In the genomic region with DNA sequence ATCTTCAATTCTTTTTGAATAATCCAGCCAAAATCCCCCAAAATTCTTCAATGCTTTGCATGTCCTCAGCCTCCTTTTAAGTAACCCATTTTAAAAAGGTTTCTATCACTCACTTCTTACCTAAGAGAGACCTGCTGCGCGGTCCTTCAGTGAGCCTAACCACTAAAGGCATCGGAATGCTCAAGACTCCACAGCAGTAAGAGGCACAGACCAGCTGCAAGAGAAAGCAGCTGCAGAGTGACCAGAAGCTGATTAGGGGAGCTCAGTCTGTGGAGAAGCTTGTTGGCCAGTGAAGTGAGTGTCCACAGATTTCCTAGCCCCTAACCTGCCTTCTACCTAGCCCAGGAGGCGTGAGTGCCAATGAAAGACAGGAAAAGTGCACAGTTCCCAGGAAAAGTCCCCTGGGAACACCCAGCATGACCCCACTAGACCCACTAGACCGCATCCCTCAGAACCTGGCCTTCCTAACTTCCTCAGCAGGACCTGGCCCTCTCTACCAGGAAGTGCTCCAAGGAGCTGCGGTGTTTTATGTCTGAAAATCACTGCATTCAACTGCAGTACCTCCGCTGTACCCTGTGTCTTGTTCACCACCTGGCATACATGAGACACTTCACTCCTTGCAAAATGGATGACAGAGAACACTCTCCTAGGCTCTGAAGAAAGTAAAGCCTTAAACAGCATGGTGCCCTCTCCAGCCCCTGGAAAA, we compare ENCODE assay signal across 19 cellular contexts. TPM values are rescaled to one million over a fixed set of nuclear protein-coding genes. Genes with fewer than 3 reads are reported as not detected.
DNase-seq lines count a peak whose midpoint lies in the region; ATAC-seq, FAIRE-seq and TF ChIP-seq lines count a peak whose summit lies in the region.
"Had no signal": no experiment of that assay in that cellular context is flagged by ENCODE, and none has a peak within 500 bp of the region (broad histone marks: within the 10 kb centered on the region; RNA-seq: fewer than 3 reads in every experiment).

No MANE protein-coding gene starts in this region.

- H3K4me2 ChIP-seq in astrocyte (ENCODE audit: low read length), result no peak overlapping the region

- H3K4me1 ChIP-seq in breast epithelium (no peaks in the 10 kb centered on the region), astrocyte (ENCODE audit: insufficient read depth, low read length) (no peaks in the 10 kb centered on the region)

- FAIRE-seq in astrocyte (lab: Jason Lieb, UNC), result no peak
- FAIRE-seq: GM12878, HepG2 had no signal

- TF ChIP-seq POLR2A in breast epithelium (IDR thresholded peaks at IDR 0.05), result no peak

- CTCF ChIA-PET in MCF 10A (lab: Yijun Ruan, JAX), result interaction anchor here (0.7 to 1.7 kb wide), 3 partner anchors 80 to 146 kb away, joined by 3 to 4 read pairs (median 3); no protein-coding TSS in a partner anchor

- no peak overlapping the region for H3K9ac ChIP-seq in astrocyte (ENCODE audit: low read length)

- H3K36me3 ChIP-seq in breast epithelium, result no peaks in the 10 kb centered on the region
- H3K36me3 ChIP-seq in astrocyte (ENCODE audit: insufficient read depth, low read length), result no peaks in the 10 kb centered on the region

- BruUV-seq in MCF 10A (replicated peaks; lab: Mats Ljungman, UMichigan), result no TSS peak

- no peak for TF ChIP-seq CTCF in MCF 10A (IDR thresholded peaks at IDR 0.05; ENCODE audit: unreplicated experiment)
- TF ChIP-seq CTCF in breast epithelium (IDR thresholded peaks at IDR 0.05), result no peak
- TF ChIP-seq CTCF in astrocyte (IDR thresholded peaks at IDR 0.05; ENCODE audit: insufficient read depth, low read depth, low read length), result no peak

- no peaks in the 10 kb centered on the region for H3K36me3 Mint-ChIP-seq in MCF 10A (ENCODE audit: insufficient read depth, unreplicated experiment)
- H3K36me3 Mint-ChIP-seq in astrocyte (ENCODE audit: low read depth, unreplicated experiment), result no peaks in the 10 kb centered on the region

- H3K79me2 ChIP-seq in astrocyte (ENCODE audit: insufficient read depth, low read length), result peaks cover 93% of the 10 kb centered on the region

- no peak overlapping the region for H2AFZ ChIP-seq in astrocyte (ENCODE audit: low read depth, low read length)

- peak; percentile 50 for ATAC-seq in left colon
- no peak for ATAC-seq in GM21619 (IDR thresholded peaks at IDR 0.05; ENCODE audit: unreplicated experiment)
- no peak for ATAC-seq in GM21528 (IDR thresholded peaks at IDR 0.05; ENCODE audit: low FRiP score, unreplicated experiment)
- ATAC-seq: GM12878, HepG2 had no signal

- H3K27me3 Mint-ChIP-seq in MCF 10A (ENCODE audit: insufficient read depth, unreplicated experiment) (no peaks in the 10 kb centered on the region), astrocyte (ENCODE audit: low read depth, unreplicated experiment) (no peaks in the 10 kb centered on the region)

- H3K4me1 Mint-ChIP-seq in MCF 10A (ENCODE audit: insufficient read depth, unreplicated experiment), result peaks cover 47% of the 10 kb centered on the region
- H3K4me1 Mint-ChIP-seq in astrocyte (ENCODE audit: low read depth, unreplicated experiment), result peaks cover 31% of the 10 kb centered on the region

- H3K9me3 ChIP-seq in breast epithelium, result no peaks in the 10 kb centered on the region
- no peaks in the 10 kb centered on the region for H3K9me3 ChIP-seq in astrocyte (ENCODE audit: insufficient read depth, low read depth, low read length)

- H3K9me3 Mint-ChIP-seq in MCF 10A (ENCODE audit: unreplicated experiment) (no peaks in the 10 kb centered on the region), astrocyte (ENCODE audit: unreplicated experiment) (no peaks in the 10 kb centered on the region)
- H3K9me3 Mint-ChIP-seq: HFFc6 had no signal

- intact Hi-C loops in MCF 10A (cut with micrococcal nuclease), result no loop called here
- intact Hi-C loops in breast epithelium (cut with DNase I; ENCODE audit: low total_unique reads), result no loop called here
- intact Hi-C loops in left colon (cut with DNase I, micrococcal nuclease), result no loop called here

- H3K27me3 ChIP-seq in breast epithelium, result no peaks in the 10 kb centered on the region
- H3K27me3 ChIP-seq in astrocyte (ENCODE audit: insufficient read depth, low read length), result no peaks in the 10 kb centered on the region

- H3K4me3 Mint-ChIP-seq in MCF 10A (ENCODE audit: unreplicated experiment) (peak overlapping the region; percentile 61), astrocyte (ENCODE audit: unreplicated experiment) (no peak overlapping the region)
- H3K4me3 Mint-ChIP-seq: HFFc6 had no signal

- POLR2A ChIA-PET in MCF 10A (lab: Yijun Ruan, JAX), result interaction anchor here (0.6 to 3.9 kb wide), 14 partner anchors 8 to 1750 kb away, joined by 3 to 38 read pairs (median 3); a partner anchor contains a TSS

- no peak overlapping the region for H3K27ac ChIP-seq in breast epithelium
- H3K27ac ChIP-seq in astrocyte (ENCODE audit: low read depth, low read length), result no peak overlapping the region

- H3K4me3 ChIP-seq in breast epithelium (no peak overlapping the region), astrocyte (ENCODE audit: insufficient read depth, low read depth, low read length) (no peak overlapping the region)
- H3K4me3 ChIP-seq: GM12878 had no signal

- DNase-seq in MCF 10A (ENCODE audit: unreplicated experiment) (no peak), breast epithelium (ENCODE audit: low spot score in 2 of 2) (no peak), astrocyte (ENCODE audit: low read depth) (peak; percentile 61), left colon (no peak), OCI-M1 (lab: John Stamatoyannopoulos, UW) (no peak), islet precursor cell (no peak)
- DNase-seq: C1 segment of cervical spinal cord, DMS 273 treated with DMSO at 0.1 percent for 48 hours, GDM1, HFFc6, MM.1S, NCI-H1092 treated with DMSO at 0.1 percent for 48 hours, NCI-H2081 treated with DMSO at 0.1 percent for 48 hours, NCI-H524, SHP77 had no signal

- peaks cover 48% of the 10 kb centered on the region for H4K20me1 ChIP-seq in astrocyte (ENCODE audit: insufficient read depth, low read length)

- H3K27ac Mint-ChIP-seq in MCF 10A (ENCODE audit: low read depth, unreplicated experiment), result peak overlapping the region; percentile 84
- no peak overlapping the region for H3K27ac Mint-ChIP-seq in astrocyte (ENCODE audit: unreplicated experiment)
- H3K27ac Mint-ChIP-seq: HFFc6 had no signal

RNA-seq across cellular contexts. Expression of a gene that starts 10.1 kb away (rescaled TPM):
- 30.1 and 34.7 TPM in 2 replicates for total RNA-seq in MCF 10A (2022)
- 10 to 100 TPM in 2 of 3 donors, 1 to 10 TPM in 1; 6.4 to 41.0 (median 23.6) TPM for total RNA-seq in breast epithelium
- total RNA-seq in astrocyte, result 54.6 and 58.0 TPM in 2 replicates
- total RNA-seq in left colon, result 10 to 100 TPM; 67.0 to 73.8 TPM
